1 cellular context compared by ENCODE assay signal in genomic region chr5:59840200-59840601, GRCh38.
TF ChIP-seq lines count a peak whose summit lies in the region.

No MANE protein-coding gene starts in this region.

TF ChIP-seq in GM23338, 12 proteins besides CTCF, POLR2A, EP300 and RAD21 (continued from another document):
- TF ChIP-seq ZNF462 (CRISPR knock-in tag; IDR thresholded peaks at IDR 0.05) (no peak), REST (IDR thresholded peaks at IDR 0.05; ENCODE audit: unreplicated experiment) (no peak), ZNF331 (CRISPR knock-in tag; IDR thresholded peaks at IDR 0.05; ENCODE audit: low read depth) (no peak), ZNF114 (CRISPR knock-in tag; IDR thresholded peaks at IDR 0.05) (no peak), EZH2 (IDR thresholded peaks at IDR 0.05; ENCODE audit: low read depth, unreplicated experiment) (no peak), POLR2AphosphoS5 (IDR thresholded peaks at IDR 0.05; ENCODE audit: low read depth) (no peak)
